Comparison of ENCODE assay signal across 8 cellular contexts in the genomic region with DNA sequence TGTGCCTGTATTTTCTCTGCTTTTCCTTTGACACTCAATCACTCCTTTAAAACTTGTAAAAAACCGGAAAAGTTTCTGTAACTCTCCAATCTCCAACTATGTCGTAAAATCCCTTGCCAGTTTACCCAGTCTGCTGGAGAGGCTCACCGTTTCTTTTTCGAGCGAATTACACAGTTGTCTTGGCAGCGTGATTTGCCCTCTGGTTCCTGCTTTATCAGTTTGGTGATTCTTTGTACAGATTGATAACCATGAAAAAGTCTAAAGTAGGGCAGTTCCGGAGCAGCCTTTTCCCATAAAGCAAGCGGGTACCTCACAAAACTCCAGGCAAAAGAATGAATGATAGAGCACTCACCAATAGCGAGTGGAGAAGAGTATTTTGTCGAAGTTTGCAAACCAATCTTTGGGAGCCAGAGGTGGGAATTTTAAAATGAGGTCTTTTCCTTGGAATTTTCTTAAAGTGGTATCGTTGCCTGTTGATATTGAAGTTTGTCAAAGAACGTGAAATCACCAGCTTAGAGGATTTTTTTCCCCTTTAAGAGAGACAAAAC. TPM values are rescaled to one million over a fixed set of nuclear protein-coding genes. Genes with fewer than 3 reads are reported as not detected.
A peak's percentile ranks its signal among the peaks of the same experiment; 100 is the strongest.
DNase-seq lines count a peak whose midpoint lies in the region; ATAC-seq, FAIRE-seq and TF ChIP-seq lines count a peak whose summit lies in the region.

Gene TTC23, minus strand, starts transcription at position 312 of the 548 bp plus-strand sequence. CDS start 20,869 bp downstream, outside the sequence.

- DNase-seq in CD4-positive, alpha-beta T cell, result no peak
- no peak for DNase-seq in Jurkat, Clone E6-1 (ENCODE audit: low read depth, low spot score)
- DNase-seq in K562 (ENCODE audit: extremely low read depth in 1 of 4, low spot score in 3 of 4) (peak in 1 of 4 experiments; percentile 20), retina (peak; percentile 56), NCI-H345 (lab: John Stamatoyannopoulos, UW) (no peak), DMS153 (lab: John Stamatoyannopoulos, UW) (no peak), NCI-H446 treated with DMSO at 0.1 percent for 48 hours (lab: John Stamatoyannopoulos, UW) (no peak)

- H3K4me3 Mint-ChIP-seq in CD4-positive, alpha-beta T cell, result peak within 1 kb of the TSS; percentile 86

- ATAC-seq in CD4-positive, alpha-beta T cell (ENCODE audit: poor library complexity), result no peak
- ATAC-seq in K562, result no peak

- in situ Hi-C loops in K562 (cut with MboI), result no loop called here

- peak within 1 kb of the TSS; percentile 96 for H2AFZ ChIP-seq in K562 (ENCODE audit: low read depth, low read length)

- TF ChIP-seq RAD21 in K562 (CRISPR knock-in tag; conservative IDR thresholded peaks at IDR 0.05 in 1 of 2, IDR thresholded peaks at IDR 0.05 in 1 of 2), result no peak

- H3K36me3 ChIP-seq in K562 (ENCODE audit: control insufficient read depth, insufficient read depth, low read length), result no peaks in the 10 kb centered on the region

- TF ChIP-seq POLR2A in K562 (conservative IDR thresholded peaks at IDR 0.05), result no peak

- CTCF ChIA-PET in CD4-positive, alpha-beta T cell (lab: Charles Lee), result no interaction called here
- CTCF ChIA-PET in K562 (lab: Yijun Ruan, JAX; ENCODE audit: low intra/inter-chr PET ratio), result no interaction called here

- H3K9me3 Mint-ChIP-seq in CD4-positive, alpha-beta T cell, result peaks cover 3% of the 10 kb centered on the region

- H3K27ac Mint-ChIP-seq in CD4-positive, alpha-beta T cell, result no peak within 1 kb of the TSS

- POLR2A ChIA-PET in CD4-positive, alpha-beta T cell (lab: Charles Lee), result interaction anchor here (0.6 to 0.7 kb wide), 2 partner anchors 30 to 1084 kb away, joined by 3 read pairs; no protein-coding TSS in a partner anchor
- POLR2A ChIA-PET in K562 (lab: Yijun Ruan, JAX), result no interaction called here

- BruUV-seq in K562 (replicated peaks; lab: Mats Ljungman, UMichigan), result no TSS peak

- peaks cover 4% of the 10 kb centered on the region for H3K36me3 Mint-ChIP-seq in CD4-positive, alpha-beta T cell (ENCODE audit: low read depth)

- no peak for TF ChIP-seq CTCF in CD4-positive, alpha-beta T cell (IDR thresholded peaks at IDR 0.05)
- TF ChIP-seq CTCF in K562 (IDR thresholded peaks at IDR 0.05 in 2 of 3, conservative IDR thresholded peaks at IDR 0.05 in 1 of 3; ENCODE audit: insufficient read depth in 2 of 3, low read depth in 1 of 3, low read length in 3 of 3), result no peak

- H3K9me3 ChIP-seq in CD4-positive, alpha-beta T cell (ENCODE audit: control insufficient read depth, low read length), result no peaks in the 10 kb centered on the region
- H3K9me3 ChIP-seq in K562 (replicated peaks; ENCODE audit: control insufficient read depth, insufficient read depth, low read depth, low read length), result no peaks in the 10 kb centered on the region

- H3K9ac ChIP-seq in K562 (ENCODE audit: insufficient read depth in 1 of 2, low read depth in 2 of 2, low read length in 2 of 2), result peak within 1 kb of the TSS in 1 of 2 experiments; percentile 93; a peak in 2 of 4 replicates

- peak within 1 kb of the TSS; percentile 85 for H3K4me3 ChIP-seq in Jurkat, Clone E6-1 (ENCODE audit: low read length)
- peak within 1 kb of the TSS; percentile 71 for H3K4me3 ChIP-seq in K562
- peak within 1 kb of the TSS; percentile 85 for H3K4me3 ChIP-seq in iPS-11a (ENCODE audit: low read depth, low read length)

- H3K9me1 ChIP-seq in K562 (ENCODE audit: control insufficient read depth, insufficient read depth, low read length), result no peaks in the 10 kb centered on the region

- no peaks in the 10 kb centered on the region for H3K27me3 Mint-ChIP-seq in CD4-positive, alpha-beta T cell

- no peaks in the 10 kb centered on the region for H4K20me1 ChIP-seq in K562 (replicated peaks; ENCODE audit: control insufficient read depth, insufficient read depth, low read length)

- peaks cover 0 to 4% of the 10 kb centered on the region in 2 experiments; a peak in 1 of 5 replicates for H3K4me1 ChIP-seq in K562 (replicated peaks in 1 of 2; ENCODE audit: control insufficient read depth in 2 of 2, insufficient read depth in 2 of 2, low read length in 2 of 2)

- peak within 1 kb of the TSS; percentile 95 for H3K4me2 ChIP-seq in K562 (ENCODE audit: insufficient read depth, low read length)

- no peak within 1 kb of the TSS for H3K27ac ChIP-seq in CD4-positive, alpha-beta T cell (ENCODE audit: low read depth, low read length)
- H3K27ac ChIP-seq in K562 (ENCODE audit: extremely low read depth, low read depth, low read length), result peak within 1 kb of the TSS; percentile 90; the same call in 2 of the 3 replicates

- H3K79me2 ChIP-seq in K562 (ENCODE audit: control insufficient read depth, insufficient read depth, low read length), result no peaks in the 10 kb centered on the region

- intact Hi-C loops in CD4-positive, alpha-beta T cell (cut with DNase I, micrococcal nuclease), result loop anchor here in 1 of 2 experiments (5.0 kb wide), 1 partner anchor 1343 kb away; no protein-coding TSS in a partner anchor
- intact Hi-C loops in K562 (cut with micrococcal nuclease), result no loop called here

- FAIRE-seq in K562 (lab: Jason Lieb, UNC), result peak; percentile 26

- TF ChIP-seq EP300 in K562 (IDR thresholded peaks at IDR 0.05; ENCODE audit: low read length), result no peak

- 17% methylated on average over 12 of the region's 12 CpGs for WGBS in K562 (ENCODE audit: insufficient coverage, low coverage, missing lambda C conversion rate)

- H3K27me3 ChIP-seq in CD4-positive, alpha-beta T cell (ENCODE audit: control insufficient read depth, insufficient read depth, low read length), result no peaks in the 10 kb centered on the region
- no peaks in the 10 kb centered on the region for H3K27me3 ChIP-seq in K562 (ENCODE audit: control insufficient read depth in 2 of 2, insufficient read depth in 2 of 2, low read length in 2 of 2)

- peaks cover 24% of the 10 kb centered on the region for H3K4me1 Mint-ChIP-seq in CD4-positive, alpha-beta T cell (ENCODE audit: low read depth)

TF ChIP-seq in K562, 482 proteins besides CTCF, POLR2A, EP300 and RAD21:
- peak; percentile 83 for TF ChIP-seq PKNOX1 (IDR thresholded peaks at IDR 0.05)
- no peak for TF ChIP-seq HDAC2 (IDR thresholded peaks at IDR 0.05)
- 0 out of 2 replicates have a peak, but pooled peaks have one; percentile 28 for TF ChIP-seq GABPA (tag; conservative IDR thresholded peaks at IDR 0.05; ENCODE audit: low read depth)

RNA-seq across cellular contexts. Expression of gene TTC23, which starts in this region (rescaled TPM):
- total RNA-seq in CD4-positive, alpha-beta T cell, result under 1 TPM; 0.19 to 0.81 TPM
- 3.0 TPM for polyA plus RNA-seq in Jurkat, Clone E6-1 (2012; ENCODE audit: insufficient read depth, insufficient read length)
- 2.8 and 8.4 TPM in 2 replicates for total RNA-seq in K562 (2011; cell fraction: chromatin; rRNA removed; ENCODE audit: low replicate concordance)
- total RNA-seq in K562 (2011; cell fraction: nucleolus; rRNA removed), result 1.4 and 2.3 TPM in 2 replicates
- total RNA-seq in K562 (2011; cell fraction: nucleoplasm; rRNA removed), result 2.6 and 4.2 TPM in 2 replicates
- total RNA-seq in K562 (2014; rRNA removed), result 2.3 TPM in 2 replicates
- 3.7 and 4.1 TPM in 2 replicates for total RNA-seq in K562 (2014; rRNA removed; fragmentation: Illumina TruSeq; extraction: Trizol)
- 4.5 and 4.6 TPM in 2 replicates for total RNA-seq in K562 (2015; rRNA removed; fragmentation: Illumina TruSeq; extraction: Trizol)
- 3.2 and 3.5 TPM in 2 replicates for total RNA-seq in K562 (2021)
- polyA plus RNA-seq in K562 (2011; rRNA removed), result 0.91 and 1.7 TPM in 2 replicates
- 0.49 and 0.63 TPM in 2 replicates for polyA plus RNA-seq in K562 (2011; cell fraction: cytosol; rRNA removed)
- 1.6 and 2.9 TPM in 2 replicates for polyA plus RNA-seq in K562 (2011; cell fraction: nucleus; rRNA removed)
- 3.2 and 4.6 TPM in 2 replicates for polyA plus RNA-seq in K562 (2012)
- polyA plus RNA-seq in K562 (2014; fragmentation: Illumina TruSeq; extraction: Trizol), result 3.4 and 3.7 TPM in 2 replicates
- under 1 TPM; 0.41 to 0.69 TPM for polyA plus RNA-seq in K562 (2014; fragmentation: Nextera tagmentation; extraction: Ambion mirVana)
- 1.7 and 2.5 TPM in 2 replicates for polyA plus RNA-seq in K562 (2014; rRNA removed)
- 1.7 and 2.0 TPM in 2 replicates for polyA minus RNA-seq in K562 (2011; rRNA and poly(A)+ RNA removed)
- 1.0 and 2.2 TPM in 2 replicates for polyA minus RNA-seq in K562 (2011; cell fraction: cytosol; rRNA and poly(A)+ RNA removed)
- polyA minus RNA-seq in K562 (2011; cell fraction: nucleus; rRNA and poly(A)+ RNA removed), result 2.3 TPM in 2 replicates
